In genomic region chr15:67738056-67738455, GRCh38 we compare ENCODE assay signal across 10 cellular contexts.
"Had no signal": no experiment of that assay in that cellular context is flagged by ENCODE, and none has a peak within 500 bp of the region (broad histone marks: within the 10 kb centered on the region; RNA-seq: fewer than 3 reads in every experiment).

No MANE protein-coding gene starts in this region.

- DNase-seq: GM23248, GOT3, H7, HFFc6, IMR-90, KG1 had no signal

- H3K9me3 ChIP-seq: HAP-1 had no signal

- H2AFZ ChIP-seq: GM23248 had no signal

- H3K9me3 Mint-ChIP-seq: HFFc6 had no signal

- H3K4me3 Mint-ChIP-seq: HFFc6 had no signal

- H3K36me3 ChIP-seq: HAP-1 had no signal

- ATAC-seq: HCT116, K562 had no signal

- H3K9ac ChIP-seq: GM23248 had no signal

- H3K4me3 ChIP-seq: GM23248, HAP-1, K562 had no signal

- H3K27ac Mint-ChIP-seq: HFFc6 had no signal

- H3K27ac ChIP-seq: GM23248 had no signal

- FAIRE-seq: HTR-8/SVneo, K562 had no signal
